ENCODE assay signal across 8 cellular contexts in genomic region chr22:29205598-29206371, GRCh38. TPM values are rescaled to one million over a fixed set of nuclear protein-coding genes. Genes with fewer than 3 reads are reported as not detected.
DNase-seq lines count a peak whose midpoint lies in the region; ATAC-seq and TF ChIP-seq lines count a peak whose summit lies in the region.

EMID1 (plus strand) TSS chr22:29205896; CDS start chr22:29206039, 143 bp downstream.

- peaks cover 7% of the 10 kb centered on the region for H3K36me3 Mint-ChIP-seq in effector memory CD8-positive, alpha-beta T cell (ENCODE audit: insufficient read depth)

- DNase-seq in cardiac muscle cell (ENCODE audit: low read depth in 1 of 2, low spot score in 1 of 2) (peak; percentile 43 to 76), cardiac septum (ENCODE audit: low spot score) (no peak), RPMI8226 (peak; percentile 65), uterus (peak; percentile 39 to 48), NK-92 (lab: John Stamatoyannopoulos, UW; ENCODE audit: unreplicated experiment) (no peak), A172 (ENCODE audit: low spot score) (no peak)
- DNase-seq in effector memory CD8-positive, alpha-beta T cell, result peak in 1 of 3 experiments; percentile 6

- H3K27me3 ChIP-seq in cardiac muscle cell, result no peaks in the 10 kb centered on the region
- no peaks in the 10 kb centered on the region for H3K27me3 ChIP-seq in muscle layer of colon (ENCODE audit: control insufficient read depth in 1 of 2, insufficient read depth in 2 of 2, low read length in 2 of 2)
- no peaks in the 10 kb centered on the region for H3K27me3 ChIP-seq in uterus

- H3K27ac ChIP-seq in cardiac muscle cell (no peak within 1 kb of the TSS), muscle layer of colon (ENCODE audit: low read depth, low read length) (no peak within 1 kb of the TSS), uterus (peak within 1 kb of the TSS; percentile 3 to 71)

- intact Hi-C loops in cardiac septum (cut with DNase I), result no loop called here
- intact Hi-C loops in uterus (cut with DNase I; ENCODE audit: low total_unique reads), result no loop called here

- H3K27me3 Mint-ChIP-seq in effector memory CD8-positive, alpha-beta T cell, result peaks cover 0 to 12% of the 10 kb centered on the region in 2 donors

- TF ChIP-seq CTCF in cardiac muscle cell (IDR thresholded peaks at IDR 0.05; ENCODE audit: low read depth, low read length) (no peak), uterus (IDR thresholded peaks at IDR 0.05) (peak in 3 of 4 experiments; percentile 28 to 37 (median 31))

- H3K9me3 Mint-ChIP-seq in effector memory CD8-positive, alpha-beta T cell, result no peaks in the 10 kb centered on the region

- peak within 1 kb of the TSS; percentile 48 for H3K4me3 ChIP-seq in cardiac muscle cell
- H3K4me3 ChIP-seq in muscle layer of colon (ENCODE audit: low read depth in 1 of 2, low read length in 2 of 2), result peak within 1 kb of the TSS; percentile 61 to 65
- H3K4me3 ChIP-seq in uterus, result peak within 1 kb of the TSS; percentile 61 to 66

- no peak within 1 kb of the TSS for H3K9ac ChIP-seq in muscle layer of colon (ENCODE audit: low read length)

- H3K36me3 ChIP-seq in cardiac muscle cell (no peaks in the 10 kb centered on the region), muscle layer of colon (ENCODE audit: insufficient read depth, low read length) (no peaks in the 10 kb centered on the region), uterus (no peaks in the 10 kb centered on the region)

- no peak for TF ChIP-seq POLR2A in uterus (IDR thresholded peaks at IDR 0.05)

- H3K4me1 Mint-ChIP-seq in effector memory CD8-positive, alpha-beta T cell (ENCODE audit: low read depth in 2 of 2), result peaks cover 19 to 26% of the 10 kb centered on the region in 2 donors

- H3K4me1 ChIP-seq in cardiac muscle cell (ENCODE audit: low read depth), result no peaks in the 10 kb centered on the region
- H3K4me1 ChIP-seq in muscle layer of colon (ENCODE audit: insufficient read depth, low read length), result peaks cover 9% of the 10 kb centered on the region
- peaks cover 0 to 10% of the 10 kb centered on the region in 2 donors for H3K4me1 ChIP-seq in uterus

- peak; percentile 47 for ATAC-seq in effector memory CD8-positive, alpha-beta T cell (replicated peaks)

- H3K27ac Mint-ChIP-seq in effector memory CD8-positive, alpha-beta T cell, result peak within 1 kb of the TSS; percentile 76 to 93

- peak within 1 kb of the TSS; percentile 75 to 80 for H3K4me3 Mint-ChIP-seq in effector memory CD8-positive, alpha-beta T cell

- H3K9me3 ChIP-seq in cardiac muscle cell (ENCODE audit: low read depth), result no peaks in the 10 kb centered on the region
- no peaks in the 10 kb centered on the region for H3K9me3 ChIP-seq in muscle layer of colon (ENCODE audit: low read length)
- H3K9me3 ChIP-seq in uterus, result no peaks in the 10 kb centered on the region

RNA-seq across cellular contexts. Expression of gene EMID1, which starts in this region (rescaled TPM):
- total RNA-seq in cardiac muscle cell (13.0 and 42.5 TPM in 2 replicates), cardiac septum (1.3 TPM), uterus (10 to 100 TPM in 2 of 4 donors, 1 to 10 TPM in 1, under 1 TPM in 1; under 0.01 to 30.0 (median 10.2) TPM)
- polyA plus RNA-seq in cardiac muscle cell, result 9.9 and 32.9 TPM in 2 replicates
- total RNA-seq in A172 (2014; rRNA removed; shearing (Covaris generic)), result 0.24 TPM in 1 of 2 replicates, not detected in the other

Comparison
In these comparisons a context has a peak if more than half of its experiments do, and no peak if none do; other contexts are left out.
1. DNase-seq: peak in cardiac muscle cell (2 of 2), RPMI8226 (single experiment) and uterus (2 of 2); none in cardiac septum (single experiment), NK-92 (single experiment) and A172 (single experiment).
2. H3K27ac ChIP-seq: peak in uterus (2 of 2); none in cardiac muscle cell (single experiment) and muscle layer of colon (single experiment).
3. Peak in every context shown above with its lines, with median percentiles within 50 percentile points of each other: H3K4me3 ChIP-seq.